In the genomic region with DNA sequence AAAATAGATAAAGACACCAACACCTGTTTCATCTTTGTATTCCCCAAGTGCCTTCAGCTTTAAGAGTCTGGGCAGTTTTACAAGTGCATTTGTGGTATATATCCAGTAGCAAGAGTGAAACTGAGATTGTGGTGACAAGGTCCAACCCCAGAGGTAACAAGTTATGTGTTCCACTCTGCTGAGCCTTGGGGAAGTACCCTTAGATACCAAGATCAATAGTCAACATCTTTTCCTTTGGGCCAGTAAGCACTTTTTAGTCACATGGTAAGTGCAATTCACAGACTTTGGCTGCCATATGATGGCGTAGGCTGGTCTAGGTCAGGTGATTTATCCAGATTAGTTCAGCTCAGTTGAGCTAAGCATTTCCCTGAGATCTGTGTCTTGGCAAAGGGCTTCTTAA, we compare ENCODE assay signal across 8 cellular contexts. TPM values are rescaled to one million over a fixed set of nuclear protein-coding genes. Genes with fewer than 3 reads are reported as not detected.
A peak's percentile ranks its signal among the peaks of the same experiment; 100 is the strongest.
DNase-seq lines count a peak whose midpoint lies in the region; ATAC-seq and TF ChIP-seq lines count a peak whose summit lies in the region.
"Not testable (repeated sequence)": the region's sequence is repeated elsewhere in the genome, so short reads cannot be mapped to it uniquely, and the experiment has no call there.

No MANE protein-coding gene starts in this region.

- not testable (repeated sequence) for H4K20me1 ChIP-seq in OCI-LY3 (ENCODE audit: insufficient read depth, low read length)

- H3K27me3 ChIP-seq in OCI-LY3 (ENCODE audit: low read depth, low read length) = peaks cover 49% of the 10 kb centered on the region

- not testable (repeated sequence) for H3K36me3 ChIP-seq in OCI-LY3 (replicated peaks; ENCODE audit: low read depth, low read length)

- H3K27ac Mint-ChIP-seq in activated naive CD4-positive, alpha-beta T cell treated with anti-CD3 and anti-CD28 coated beads for 36 hours = not testable (repeated sequence)
- H3K27ac Mint-ChIP-seq in immature natural killer cell = peak overlapping the region in 2 of 6 donors; percentile 35 to 55

- not testable (repeated sequence) for H3K36me3 Mint-ChIP-seq in activated naive CD4-positive, alpha-beta T cell treated with anti-CD3 and anti-CD28 coated beads for 36 hours (ENCODE audit: low read depth); immature natural killer cell

- not testable (repeated sequence) for H3K4me3 Mint-ChIP-seq in activated naive CD4-positive, alpha-beta T cell treated with anti-CD3 and anti-CD28 coated beads for 36 hours; immature natural killer cell

- not testable (repeated sequence) for H2AFZ ChIP-seq in OCI-LY3 (ENCODE audit: low read depth, low read length)

- peaks cover 54% of the 10 kb centered on the region for H3K4me1 ChIP-seq in OCI-LY3 (ENCODE audit: low read length)

- H3K27me3 Mint-ChIP-seq in activated naive CD4-positive, alpha-beta T cell treated with anti-CD3 and anti-CD28 coated beads for 36 hours (ENCODE audit: low read depth); immature natural killer cell (ENCODE audit: low read depth in 3 of 3): not testable (repeated sequence)

- H3K4me2 ChIP-seq in OCI-LY3 (ENCODE audit: low read length) = peak overlapping the region; percentile 38

- DNase-seq in DMS79 treated with DMSO at 0.1 percent for 48 hours (lab: John Stamatoyannopoulos, UW) = peak; percentile 71
- peak; percentile 63 for DNase-seq in activated naive CD4-positive, alpha-beta T cell treated with anti-CD3 and anti-CD28 coated beads for 36 hours
- peak; percentile 50 to 65 (median 57) for DNase-seq in immature natural killer cell
- peak; percentile 47 for DNase-seq in stimulated activated CD4-positive, alpha-beta T cell treated with anti-CD3 and anti-CD28 coated beads, Interleukin-1b, Interleukin-23, amount 100 ng/mL, for 48 hours

- H3K9ac ChIP-seq in OCI-LY3 (ENCODE audit: low read length) = not testable (repeated sequence)

- H3K4me3 ChIP-seq in OCI-LY3 (ENCODE audit: low read length) = not testable (repeated sequence)

- ATAC-seq in GM19043 (IDR thresholded peaks at IDR 0.05; ENCODE audit: low read depth, unreplicated experiment) (peak; percentile 81), GM21825 (IDR thresholded peaks at IDR 0.05; ENCODE audit: unreplicated experiment) (peak; percentile 83), HG03139 (IDR thresholded peaks at IDR 0.05; ENCODE audit: unreplicated experiment) (peak; percentile 88)

- H3K9me3 Mint-ChIP-seq in activated naive CD4-positive, alpha-beta T cell treated with anti-CD3 and anti-CD28 coated beads for 36 hours; immature natural killer cell: not testable (repeated sequence)

- H3K4me1 Mint-ChIP-seq in activated naive CD4-positive, alpha-beta T cell treated with anti-CD3 and anti-CD28 coated beads for 36 hours (ENCODE audit: low read depth) = peaks cover 16% of the 10 kb centered on the region
- not testable (repeated sequence) for H3K4me1 Mint-ChIP-seq in immature natural killer cell

- H3K27ac ChIP-seq in OCI-LY3 (ENCODE audit: low read length) = not testable (repeated sequence)

- not testable (repeated sequence) for TF ChIP-seq CTCF in OCI-LY3 (IDR thresholded peaks at IDR 0.05; ENCODE audit: low read depth, low read length)

- intact Hi-C loops in activated naive CD4-positive, alpha-beta T cell treated with anti-CD3 and anti-CD28 coated beads for 36 hours (cut with micrococcal nuclease) = not testable (repeated sequence)

- CTCF ChIA-PET in activated naive CD4-positive, alpha-beta T cell treated with anti-CD3 and anti-CD28 coated beads for 36 hours (lab: Charles Lee) = interaction anchor here (0.6 to 1.6 kb wide), 7 partner anchors 8 to 484 kb away, joined by 3 to 5 read pairs (median 3); no protein-coding TSS in a partner anchor

- H3K9me3 ChIP-seq in OCI-LY3 (ENCODE audit: insufficient read depth, low read length) = not testable (repeated sequence)

- H3K79me2 ChIP-seq in OCI-LY3 (ENCODE audit: low read length) = not testable (repeated sequence)

RNA-seq across cellular contexts. Expression of a gene that starts 19.8 kb away (rescaled TPM):
- total RNA-seq in activated naive CD4-positive, alpha-beta T cell treated with anti-CD3 and anti-CD28 coated beads for 36 hours = 1 to 10 TPM; 6.9 to 7.7 TPM
- 1 to 10 TPM; 1.7 to 7.4 (median 2.9) TPM for polyA plus RNA-seq in immature natural killer cell

RNA-seq across cellular contexts. Expression of a gene that starts 25.9 kb away (rescaled TPM):
- total RNA-seq in activated naive CD4-positive, alpha-beta T cell treated with anti-CD3 and anti-CD28 coated beads for 36 hours = 10 to 100 TPM; 14.5 to 14.7 TPM
- polyA plus RNA-seq in immature natural killer cell = 10 to 100 TPM in 2 of 3 donors, 1 to 10 TPM in 1; 6.8 to 19.7 (median 13.9) TPM
